ENCODE assay signal across 13 cellular contexts in the genomic region with DNA sequence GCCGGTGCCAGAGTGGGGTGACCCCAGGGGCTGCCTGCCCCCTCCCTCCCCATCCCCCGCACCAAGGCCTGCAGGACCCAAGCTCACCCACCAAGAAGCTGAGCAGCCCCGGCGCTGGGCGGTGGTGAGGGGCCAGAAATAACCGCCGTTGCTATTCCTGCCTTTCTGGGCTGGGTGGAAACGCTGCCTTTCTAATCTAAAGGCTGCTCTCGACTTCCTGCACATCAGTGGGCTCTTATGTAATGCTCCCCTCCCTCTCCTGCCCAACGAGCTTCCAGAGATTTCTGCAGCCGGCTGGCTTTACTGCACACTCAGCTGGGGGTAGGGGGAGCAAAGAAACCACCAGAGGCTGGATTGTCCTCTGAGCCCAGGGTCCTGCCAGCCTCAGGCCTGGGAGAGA. TPM values are rescaled to one million over a fixed set of nuclear protein-coding genes. Genes with fewer than 3 reads are reported as not detected.
DNase-seq lines count a peak whose midpoint lies in the region; ATAC-seq and TF ChIP-seq lines count a peak whose summit lies in the region.
"Had no signal": no experiment of that assay in that cellular context is flagged by ENCODE, and none has a peak within 500 bp of the region (broad histone marks: within the 10 kb centered on the region; RNA-seq: fewer than 3 reads in every experiment).

No MANE protein-coding gene starts in this region.

- H3K4me3 ChIP-seq in CD4-positive, CD25-positive, alpha-beta regulatory T cell (ENCODE audit: low read depth, low read length), result no peak overlapping the region
- H3K4me3 ChIP-seq in NB4 (ENCODE audit: low read depth, low read length) (no peak overlapping the region), muscle layer of duodenum (ENCODE audit: low read depth in 1 of 2, low read length in 2 of 2) (peak overlapping the region; percentile 4 to 7)
- H3K4me3 ChIP-seq in effector memory CD4-positive, alpha-beta T cell (ENCODE audit: insufficient read depth, low read depth, low read length, poor library complexity, severe bottlenecking), result no peak overlapping the region
- H3K4me3 ChIP-seq: sigmoid colon had no signal

- no peak for TF ChIP-seq CTCF in NB4 (IDR thresholded peaks at IDR 0.05; ENCODE audit: low read depth, low read length)

- peaks cover 33% of the 10 kb centered on the region for H3K4me1 ChIP-seq in CD4-positive, CD25-positive, alpha-beta regulatory T cell (ENCODE audit: control insufficient read depth, insufficient read depth, low read length, poor library complexity, severe bottlenecking)
- peaks cover 23% of the 10 kb centered on the region for H3K4me1 ChIP-seq in effector memory CD4-positive, alpha-beta T cell (ENCODE audit: control insufficient read depth, insufficient read depth, low read length, poor library complexity, severe bottlenecking)
- peaks cover 11 to 17% of the 10 kb centered on the region in 2 donors for H3K4me1 ChIP-seq in muscle layer of duodenum (ENCODE audit: control insufficient read depth in 1 of 2, insufficient read depth in 2 of 2, low read length in 2 of 2)

- no peaks in the 10 kb centered on the region for H3K27me3 ChIP-seq in CD4-positive, CD25-positive, alpha-beta regulatory T cell (ENCODE audit: control insufficient read depth, insufficient read depth, low read length)
- no peaks in the 10 kb centered on the region for H3K27me3 ChIP-seq in effector memory CD4-positive, alpha-beta T cell (replicated peaks; ENCODE audit: control insufficient read depth, insufficient read depth, low read length, poor library complexity, severe bottlenecking)
- H3K27me3 ChIP-seq in muscle layer of duodenum (ENCODE audit: low read depth, low read length), result no peaks in the 10 kb centered on the region
- H3K27me3 ChIP-seq: sigmoid colon had no signal

- H3K4me1 Mint-ChIP-seq in CD4-positive, CD25-positive, alpha-beta regulatory T cell, result peaks cover 8 to 40% (median 24%) of the 10 kb centered on the region in 4 donors

- TF ChIP-seq POLR2A in NB4 (IDR thresholded peaks at IDR 0.05; ENCODE audit: extremely low read depth, insufficient read length), result no peak

- no peaks in the 10 kb centered on the region for H3K9me3 ChIP-seq in CD4-positive, CD25-positive, alpha-beta regulatory T cell (ENCODE audit: control insufficient read depth in 2 of 2, low read length in 2 of 2)
- no peaks in the 10 kb centered on the region for H3K9me3 ChIP-seq in effector memory CD4-positive, alpha-beta T cell (ENCODE audit: control insufficient read depth, low read length)
- no peaks in the 10 kb centered on the region for H3K9me3 ChIP-seq in muscle layer of duodenum (ENCODE audit: control insufficient read depth in 1 of 2, low read length in 2 of 2)
- H3K9me3 ChIP-seq: sigmoid colon had no signal

- peak overlapping the region in 2 of 3 donors; percentile 97 to 99 for H3K27ac Mint-ChIP-seq in CD4-positive, CD25-positive, alpha-beta regulatory T cell

- DNase-seq in CD4-positive, CD25-positive, alpha-beta regulatory T cell, result no peak
- DNase-seq in NB4 (ENCODE audit: low read depth), result peak; percentile 38
- DNase-seq in effector memory CD4-positive, alpha-beta T cell, result no peak
- DNase-seq in NCI-H510A (lab: John Stamatoyannopoulos, UW), result no peak
- DNase-seq in stimulated activated naive CD4-positive, alpha-beta T cell treated with Interleukin-2 at 50 U/mL for 16 hours (lab: John Stamatoyannopoulos, UW), result no peak
- DNase-seq: activated effector memory CD4-positive, alpha-beta T cell treated with Interleukin-2 at 50 U/mL for 16 hours; cortex of kidney; GDM1; NCI-H2227 treated with DMSO at 0.1 percent for 48 hours; sigmoid colon had no signal

- H3K36me3 ChIP-seq in CD4-positive, CD25-positive, alpha-beta regulatory T cell (ENCODE audit: control insufficient read depth, insufficient read depth, low read length), result no peaks in the 10 kb centered on the region
- H3K36me3 ChIP-seq in effector memory CD4-positive, alpha-beta T cell (ENCODE audit: control insufficient read depth, insufficient read depth, low read length), result no peaks in the 10 kb centered on the region
- no peaks in the 10 kb centered on the region for H3K36me3 ChIP-seq in muscle layer of duodenum (ENCODE audit: control insufficient read depth in 1 of 2, insufficient read depth in 2 of 2, low read length in 2 of 2)
- H3K36me3 ChIP-seq: sigmoid colon had no signal

- no peak for ATAC-seq in CD4-positive, CD25-positive, alpha-beta regulatory T cell (ENCODE audit: low read depth in 2 of 2)
- ATAC-seq in GM18868 (IDR thresholded peaks at IDR 0.05; ENCODE audit: unreplicated experiment), result no peak
- no peak for ATAC-seq in GM21367 (IDR thresholded peaks at IDR 0.05; ENCODE audit: unreplicated experiment)

- no peaks in the 10 kb centered on the region for H3K27me3 Mint-ChIP-seq in CD4-positive, CD25-positive, alpha-beta regulatory T cell

- H3K27ac ChIP-seq in CD4-positive, CD25-positive, alpha-beta regulatory T cell (ENCODE audit: insufficient read depth, low read length, poor library complexity, severe bottlenecking), result no peak overlapping the region
- H3K27ac ChIP-seq in effector memory CD4-positive, alpha-beta T cell (ENCODE audit: insufficient read depth, low read length, poor library complexity, severe bottlenecking), result peak overlapping the region; percentile 10
- H3K27ac ChIP-seq in muscle layer of duodenum (ENCODE audit: low read length), result no peak overlapping the region
- H3K27ac ChIP-seq: sigmoid colon had no signal

- no peaks in the 10 kb centered on the region for H3K9me3 Mint-ChIP-seq in CD4-positive, CD25-positive, alpha-beta regulatory T cell

- H3K4me3 Mint-ChIP-seq in CD4-positive, CD25-positive, alpha-beta regulatory T cell, result peak overlapping the region in 3 of 4 donors; percentile 8 to 41 (median 38)

- peaks cover 3% of the 10 kb centered on the region for H3K36me3 Mint-ChIP-seq in CD4-positive, CD25-positive, alpha-beta regulatory T cell

RNA-seq across cellular contexts. Expression of a gene that starts 6.9 kb away (rescaled TPM):
- 19.0 TPM for total RNA-seq in CD4-positive, CD25-positive, alpha-beta regulatory T cell
- polyA plus RNA-seq in CD4-positive, CD25-positive, alpha-beta regulatory T cell, result 1 to 10 TPM in 2 of 4 donors, under 1 TPM in 2; 0.38 to 1.1 (median 0.84) TPM

RNA-seq across cellular contexts. Expression of a gene that starts 19.5 kb away (rescaled TPM):
- not detected for total RNA-seq in CD4-positive, CD25-positive, alpha-beta regulatory T cell
- under 1 TPM in 2 of 4 donors, not detected in 2; 0.21 to 0.52 TPM for polyA plus RNA-seq in CD4-positive, CD25-positive, alpha-beta regulatory T cell

Comparison
In these comparisons a context has a peak if more than half of its experiments do, and no peak if none do; other contexts are left out.
1. H3K4me3 ChIP-seq: peak in muscle layer of duodenum (2 of 2); none in CD4-positive, CD25-positive, alpha-beta regulatory T cell (single experiment), NB4 (single experiment) and effector memory CD4-positive, alpha-beta T cell (single experiment).